Comparison of ENCODE assay signal across 37 cellular contexts in the genomic region with DNA sequence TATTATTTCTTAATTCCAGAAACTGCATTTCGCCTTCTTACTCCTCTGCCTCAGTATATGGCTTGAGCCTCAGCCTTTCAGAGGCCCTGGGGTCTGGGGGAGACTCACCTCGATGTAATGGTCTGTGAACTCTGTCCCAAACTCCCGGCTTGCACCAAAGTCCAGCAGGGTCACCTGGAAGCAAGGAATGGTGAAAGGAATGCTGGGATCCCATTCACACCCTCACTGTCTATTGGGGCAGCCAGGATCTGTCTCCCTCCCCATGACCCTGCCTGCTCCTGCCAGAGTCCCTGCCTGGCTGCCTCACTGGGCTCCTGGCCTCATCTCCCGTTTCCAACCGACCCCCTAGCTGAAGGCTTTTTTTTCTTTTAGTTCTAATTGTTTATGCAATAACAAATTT.
"Had no signal": no experiment of that assay in that cellular context is flagged by ENCODE, and none has a peak within 500 bp of the region (broad histone marks: within the 10 kb centered on the region; RNA-seq: fewer than 3 reads in every experiment).

No MANE protein-coding gene starts in this region.

- H3K4me1 ChIP-seq: colonic mucosa had no signal

- H3K36me3 ChIP-seq: breast epithelium, colonic mucosa had no signal

- H3K9me3 Mint-ChIP-seq: activated B cell treated with CpG ODN at 0.5 μM for 24 hours; activated CD4-positive, alpha-beta memory T cell treated with anti-CD3 and anti-CD28 coated beads for 36 hours; activated CD4-positive, alpha-beta T cell treated with anti-CD3 and anti-CD28 coated beads, Interleukin-2, amount 10 ng/mL, durations not matched to agents 24 days and 14 days; activated naive CD4-positive, alpha-beta T cell treated with anti-CD3 and anti-CD28 coated beads for 36 hours; activated naive CD4-positive, alpha-beta T cell treated with anti-CD3 and anti-CD28 coated beads, Interleukin-2, amount 50 U/mL, for 24 hours; activated naive CD8-positive, alpha-beta T cell treated with anti-CD3 and anti-CD28 coated beads for 36 hours; activated naive CD8-positive, alpha-beta T cell treated with anti-CD3 and anti-CD28 coated beads, Interleukin-2, amount 50 U/mL, for 24 hours; activated T-helper 1 cell treated with anti-CD3 and anti-CD28 coated beads, Interleukin-12 subunit alpha, Interleukin-12 subunit beta, Interleukin-2, Interleukin-4 antibody, amounts not matched to agents 30 ng/mL and 10 ng/mL and 1 ng/mL, durations not matched to agents 14 hours and 24 hours and 36 hours; activated T-helper 2 cell treated with anti-CD3 and anti-CD28 coated beads, Interferon-gamma antibody, Interleukin-2, Interleukin-4, amounts not matched to agents 10 μg/mL and 5 μg/mL and 100 μg/mL, durations not matched to agents 14 hours and 24 hours and 36 hours; brain; T-cell; T-helper 2 cell treated with Interferon-gamma antibody and Interleukin-4, amounts not matched to agents 5 μg/mL and 100 μg/mL, for 36 hours had no signal

- ATAC-seq: activated CD4-positive, alpha-beta T cell treated with anti-CD3 and anti-CD28 coated beads for 36 hours; activated CD4-positive, CD25-positive, alpha-beta regulatory T cell treated with anti-CD3 and anti-CD28 coated beads, Interleukin-2, amount 50 U/mL, for 24 hours; activated CD8-positive, alpha-beta memory T cell treated with anti-CD3 and anti-CD28 coated beads, Interleukin-2, amount 10 ng/mL, durations not matched to agents 7 days and 5 days; activated CD8-positive, alpha-beta T cell treated with anti-CD3 and anti-CD28 coated beads, Interleukin-2, amount 10 ng/mL, durations not matched to agents 7 days and 5 days; activated naive CD8-positive, alpha-beta T cell treated with anti-CD3 and anti-CD28 coated beads, Interleukin-2, amount 50 U/mL, for 24 hours; gastroesophageal sphincter; T-cell; T-helper 17 cell had no signal

- H3K27ac Mint-ChIP-seq: activated B cell treated with CpG ODN at 0.5 μM for 24 hours; activated CD4-positive, alpha-beta memory T cell treated with anti-CD3 and anti-CD28 coated beads for 36 hours; activated CD4-positive, alpha-beta T cell treated with anti-CD3 and anti-CD28 coated beads for 36 hours; activated CD4-positive, alpha-beta T cell treated with anti-CD3 and anti-CD28 coated beads, Interleukin-2, amount 10 ng/mL, durations not matched to agents 24 days and 14 days; activated CD8-positive, alpha-beta memory T cell treated with anti-CD3 and anti-CD28 coated beads, Interleukin-2, amount 10 ng/mL, durations not matched to agents 7 days and 5 days; activated CD8-positive, alpha-beta T cell treated with anti-CD3 and anti-CD28 coated beads, Interleukin-2, amount 10 ng/mL, durations not matched to agents 7 days and 5 days; activated naive CD4-positive, alpha-beta T cell treated with anti-CD3 and anti-CD28 coated beads for 36 hours; activated naive CD4-positive, alpha-beta T cell treated with anti-CD3 and anti-CD28 coated beads, Interleukin-2, amount 50 U/mL, for 24 hours; activated naive CD8-positive, alpha-beta T cell treated with anti-CD3 and anti-CD28 coated beads for 36 hours; activated naive CD8-positive, alpha-beta T cell treated with anti-CD3 and anti-CD28 coated beads, Interleukin-2, amount 50 U/mL, for 24 hours; activated T-helper 1 cell treated with anti-CD3 and anti-CD28 coated beads, Interleukin-12 subunit alpha, Interleukin-12 subunit beta, Interleukin-2, Interleukin-4 antibody, amounts not matched to agents 30 ng/mL and 10 ng/mL and 1 ng/mL, durations not matched to agents 14 hours and 24 hours and 36 hours; activated T-helper 2 cell treated with anti-CD3 and anti-CD28 coated beads, Interferon-gamma antibody, Interleukin-2, Interleukin-4, amounts not matched to agents 10 μg/mL and 5 μg/mL and 100 μg/mL, durations not matched to agents 14 hours and 24 hours and 36 hours; T-cell; T-helper 17 cell; T-helper 2 cell treated with Interferon-gamma antibody and Interleukin-4, amounts not matched to agents 5 μg/mL and 100 μg/mL, for 36 hours had no signal

- H3K4me3 Mint-ChIP-seq: activated B cell treated with CpG ODN at 0.5 μM for 24 hours; activated CD4-positive, alpha-beta memory T cell treated with anti-CD3 and anti-CD28 coated beads for 36 hours; activated CD4-positive, alpha-beta T cell treated with anti-CD3 and anti-CD28 coated beads for 36 hours; activated CD4-positive, alpha-beta T cell treated with anti-CD3 and anti-CD28 coated beads, Interleukin-2, amount 10 ng/mL, durations not matched to agents 24 days and 14 days; activated CD8-positive, alpha-beta memory T cell treated with anti-CD3 and anti-CD28 coated beads, Interleukin-2, amount 10 ng/mL, durations not matched to agents 7 days and 5 days; activated CD8-positive, alpha-beta T cell treated with anti-CD3 and anti-CD28 coated beads, Interleukin-2, amount 10 ng/mL, durations not matched to agents 7 days and 5 days; activated naive CD4-positive, alpha-beta T cell treated with anti-CD3 and anti-CD28 coated beads for 36 hours; activated naive CD4-positive, alpha-beta T cell treated with anti-CD3 and anti-CD28 coated beads, Interleukin-2, amount 50 U/mL, for 24 hours; activated naive CD8-positive, alpha-beta T cell treated with anti-CD3 and anti-CD28 coated beads for 36 hours; activated naive CD8-positive, alpha-beta T cell treated with anti-CD3 and anti-CD28 coated beads, Interleukin-2, amount 50 U/mL, for 24 hours; activated T-helper 1 cell treated with anti-CD3 and anti-CD28 coated beads, Interleukin-12 subunit alpha, Interleukin-12 subunit beta, Interleukin-2, Interleukin-4 antibody, amounts not matched to agents 30 ng/mL and 10 ng/mL and 1 ng/mL, durations not matched to agents 14 hours and 24 hours and 36 hours; brain; T-cell; T-helper 17 cell; T-helper 2 cell treated with Interferon-gamma antibody and Interleukin-4, amounts not matched to agents 5 μg/mL and 100 μg/mL, for 36 hours had no signal

- H3K9me3 ChIP-seq: adrenal gland, breast epithelium, colonic mucosa, esophagus squamous epithelium, gastroesophageal sphincter had no signal

- H3K27ac ChIP-seq: adrenal gland, breast epithelium, cardiac muscle cell, colonic mucosa, epithelial cell of prostate, esophagus squamous epithelium, gastroesophageal sphincter had no signal

- H3K4me3 ChIP-seq: adrenal gland, breast epithelium, cardiac muscle cell, colonic mucosa, esophagus squamous epithelium, gastroesophageal sphincter had no signal

- H3K27me3 Mint-ChIP-seq: activated B cell treated with CpG ODN at 0.5 μM for 24 hours; activated CD4-positive, alpha-beta memory T cell treated with anti-CD3 and anti-CD28 coated beads for 36 hours; activated CD4-positive, alpha-beta T cell treated with anti-CD3 and anti-CD28 coated beads for 36 hours; activated CD4-positive, alpha-beta T cell treated with anti-CD3 and anti-CD28 coated beads, Interleukin-2, amount 10 ng/mL, durations not matched to agents 24 days and 14 days; activated CD8-positive, alpha-beta memory T cell treated with anti-CD3 and anti-CD28 coated beads, Interleukin-2, amount 10 ng/mL, durations not matched to agents 7 days and 5 days; activated naive CD4-positive, alpha-beta T cell treated with anti-CD3 and anti-CD28 coated beads, Interleukin-2, amount 50 U/mL, for 24 hours; activated naive CD8-positive, alpha-beta T cell treated with anti-CD3 and anti-CD28 coated beads for 36 hours; activated naive CD8-positive, alpha-beta T cell treated with anti-CD3 and anti-CD28 coated beads, Interleukin-2, amount 50 U/mL, for 24 hours; brain; T-cell; T-helper 17 cell had no signal

- H3K36me3 Mint-ChIP-seq: activated CD4-positive, alpha-beta memory T cell treated with anti-CD3 and anti-CD28 coated beads for 36 hours; activated naive CD4-positive, alpha-beta T cell treated with anti-CD3 and anti-CD28 coated beads, Interleukin-2, amount 50 U/mL, for 24 hours had no signal

- DNase-seq: activated B cell treated with CpG ODN at 0.5 μM for 24 hours; activated CD4-positive, alpha-beta memory T cell treated with anti-CD3 and anti-CD28 coated beads for 36 hours; activated CD4-positive, alpha-beta T cell treated with anti-CD3 and anti-CD28 coated beads for 36 hours; activated CD4-positive, alpha-beta T cell treated with anti-CD3 and anti-CD28 coated beads, Interleukin-2, amount 10 ng/mL, durations not matched to agents 24 days and 14 days; activated CD8-positive, alpha-beta memory T cell treated with anti-CD3 and anti-CD28 coated beads, Interleukin-2, amount 10 ng/mL, durations not matched to agents 7 days and 5 days; activated CD8-positive, alpha-beta memory T cell treated with anti-CD3 and anti-CD28 coated beads, Interleukin-2, amount 50 U/mL, for 4 hours; activated CD8-positive, alpha-beta T cell treated with anti-CD3 and anti-CD28 coated beads, Interleukin-2, amount 10 ng/mL, durations not matched to agents 7 days and 5 days; activated effector memory CD4-positive, alpha-beta T cell treated with anti-CD3 and anti-CD28 coated beads, Interleukin-2, amount 50 U/mL, for 16 hours; activated naive CD4-positive, alpha-beta T cell treated with anti-CD3 and anti-CD28 coated beads for 36 hours; activated naive CD8-positive, alpha-beta T cell treated with anti-CD3 and anti-CD28 coated beads for 36 hours; activated naive CD8-positive, alpha-beta T cell treated with anti-CD3 and anti-CD28 coated beads, Interleukin-2, amount 50 U/mL, for 24 hours; activated T-cell treated with anti-CD3 and anti-CD28 coated beads, Interleukin-2, amount 50 U/mL, for 1 hour; activated T-cell treated with anti-CD3 and anti-CD28 coated beads, Interleukin-2, amount 50 U/mL, for 48 hours; adrenal gland; amygdala; aorta; central memory CD4-positive, alpha-beta T cell; cerebellar nuclear complex; colonic mucosa; effector CD8-positive, alpha-beta T cell; esophagus squamous epithelium; foreskin melanocyte; head of caudate nucleus; T-cell; T-helper 17 cell; T1000; WERI-Rb-1 had no signal

- H3K27me3 ChIP-seq: adrenal gland, breast epithelium, cardiac muscle cell, colonic mucosa, esophagus squamous epithelium, gastroesophageal sphincter had no signal

- H3K4me1 Mint-ChIP-seq: activated CD8-positive, alpha-beta memory T cell treated with anti-CD3 and anti-CD28 coated beads, Interleukin-2, amount 10 ng/mL, durations not matched to agents 7 days and 5 days had no signal
